In genomic region chr2:70123051-70123828, GRCh38 we compare ENCODE assay signal across 8 cellular contexts. TPM values are rescaled to one million over a fixed set of nuclear protein-coding genes. Genes with fewer than 3 reads are reported as not detected.
DNase-seq lines count a peak whose midpoint lies in the region; ATAC-seq, FAIRE-seq and TF ChIP-seq lines count a peak whose summit lies in the region.

No MANE protein-coding gene starts in this region.

- no peaks in the 10 kb centered on the region for H3K36me3 ChIP-seq in HCT116 (ENCODE audit: control insufficient read depth in 1 of 2, insufficient read depth in 2 of 2, low read length in 2 of 2)
- H3K36me3 ChIP-seq in gastrocnemius medialis = no peaks in the 10 kb centered on the region

- TF ChIP-seq POLR2A in HCT116 (IDR thresholded peaks at IDR 0.05; ENCODE audit: borderline replicate concordance, extremely low read depth, insufficient read depth, insufficient read length) (peak; percentile 41), gastrocnemius medialis (IDR thresholded peaks at IDR 0.05) (peak; percentile 48 to 65)

- peak overlapping the region; percentile 87 for H3K27ac ChIP-seq in HCT116 (ENCODE audit: low read depth, low read length)
- H3K27ac ChIP-seq in right cardiac atrium (ENCODE audit: low read length) = peak overlapping the region; percentile 98
- peak overlapping the region; percentile 89 to 100 (median 98) for H3K27ac ChIP-seq in gastrocnemius medialis

- peak overlapping the region; percentile 98 for H3K27ac Mint-ChIP-seq in activated T-helper 2 cell treated with anti-CD3 and anti-CD28 coated beads, Interferon-gamma antibody, Interleukin-2, Interleukin-4, amounts not matched to agents 10 μg/mL and 5 μg/mL and 100 μg/mL, durations not matched to agents 14 hours and 24 hours and 36 hours

- DNase-seq in HCT116 (ENCODE audit: low read depth, low spot score) = no peak
- no peak for DNase-seq in activated T-helper 2 cell treated with anti-CD3 and anti-CD28 coated beads, Interferon-gamma antibody, Interleukin-2, Interleukin-4, amounts not matched to agents 10 μg/mL and 5 μg/mL and 100 μg/mL, durations not matched to agents 14 hours and 24 hours and 36 hours (ENCODE audit: low spot score)
- peak; percentile 70 to 86 (median 77) for DNase-seq in right cardiac atrium
- peak; percentile 88 to 90 for DNase-seq in gastrocnemius medialis
- DNase-seq in D721Med (ENCODE audit: insufficient read length, low spot score) = no peak
- DNase-seq in NCI-H1436 (lab: John Stamatoyannopoulos, UW) = no peak

- H3K9me3 Mint-ChIP-seq in activated T-helper 2 cell treated with anti-CD3 and anti-CD28 coated beads, Interferon-gamma antibody, Interleukin-2, Interleukin-4, amounts not matched to agents 10 μg/mL and 5 μg/mL and 100 μg/mL, durations not matched to agents 14 hours and 24 hours and 36 hours = no peaks in the 10 kb centered on the region

- no TSS peak for BruUV-seq in HCT116 (replicated peaks; lab: Mats Ljungman, UMichigan)

- peaks cover 57% of the 10 kb centered on the region for H3K4me1 Mint-ChIP-seq in activated T-helper 2 cell treated with anti-CD3 and anti-CD28 coated beads, Interferon-gamma antibody, Interleukin-2, Interleukin-4, amounts not matched to agents 10 μg/mL and 5 μg/mL and 100 μg/mL, durations not matched to agents 14 hours and 24 hours and 36 hours (ENCODE audit: low read depth)

- peak overlapping the region; percentile 75 for H3K9ac ChIP-seq in HCT116 (ENCODE audit: low read length)

- no peak for TF ChIP-seq RAD21 in HCT116 (IDR thresholded peaks at IDR 0.05; ENCODE audit: low read depth)

- POLR2A ChIA-PET in HCT116 (lab: Charles Lee) = interaction anchor here (0.7 to 2.4 kb wide), 6 partner anchors 9 to 340 kb away, joined by 3 to 10 read pairs (median 4); no protein-coding TSS in a partner anchor

- RAD21 ChIA-PET in HCT116 (lab: Charles Lee; ENCODE audit: low non-redundant PET in 1 of 2, low total read pairs in 2 of 2, uncharacterized antibody in 2 of 2, unreplicated experiment in 2 of 2) = no interaction called here

- peak; percentile 35 for ATAC-seq in HCT116
- peak; percentile 68 to 81 for ATAC-seq in right cardiac atrium
- peak; percentile 81 to 82 for ATAC-seq in gastrocnemius medialis
- ATAC-seq in GM19395 (IDR thresholded peaks at IDR 0.05; ENCODE audit: unreplicated experiment) = no peak

- H3K9me2 ChIP-seq in HCT116 (ENCODE audit: insufficient read depth) = no peaks in the 10 kb centered on the region

- FAIRE-seq in A204.1 (lab: Jason Lieb, UNC) (peak; percentile 82), D721Med (lab: Jason Lieb, UNC) (no peak)

- H3K4me3 Mint-ChIP-seq in activated T-helper 2 cell treated with anti-CD3 and anti-CD28 coated beads, Interferon-gamma antibody, Interleukin-2, Interleukin-4, amounts not matched to agents 10 μg/mL and 5 μg/mL and 100 μg/mL, durations not matched to agents 14 hours and 24 hours and 36 hours (ENCODE audit: low read depth) = peak overlapping the region; percentile 90

- no peaks in the 10 kb centered on the region for H3K79me2 ChIP-seq in HCT116 (ENCODE audit: insufficient read depth, low read length)

- H3K9me3 ChIP-seq in HCT116 (ENCODE audit: control insufficient read depth in 1 of 2, insufficient read depth in 1 of 2, low read depth in 1 of 2, low read length in 2 of 2) = no peaks in the 10 kb centered on the region
- no peaks in the 10 kb centered on the region for H3K9me3 ChIP-seq in right cardiac atrium (ENCODE audit: control insufficient read depth, low read length)
- no peaks in the 10 kb centered on the region for H3K9me3 ChIP-seq in gastrocnemius medialis

- intact Hi-C loops in HCT116 (cut with micrococcal nuclease) = no loop called here
- intact Hi-C loops in activated T-helper 2 cell treated with anti-CD3 and anti-CD28 coated beads, Interferon-gamma antibody, Interleukin-2, Interleukin-4, amounts not matched to agents 10 μg/mL and 5 μg/mL and 100 μg/mL, durations not matched to agents 14 hours and 24 hours and 36 hours (cut with micrococcal nuclease) = no loop called here
- intact Hi-C loops in right cardiac atrium (cut with DNase I) = loop anchor here in 1 of 4 donors (5.0 kb wide), 1 partner anchor 36 kb away; the partner anchor contains the start of gene PCBP1
- intact Hi-C loops in gastrocnemius medialis (cut with DNase I; ENCODE audit: low total_unique reads) = loop anchor here (10.0 kb wide), 1 partner anchor 538 kb away; no protein-coding TSS in a partner anchor

- 46% methylated on average over 20 of the region's 20 CpGs for WGBS in right cardiac atrium

- H3K4me1 ChIP-seq in HCT116 (ENCODE audit: control insufficient read depth in 1 of 2, insufficient read depth in 2 of 2, low read length in 2 of 2) (peaks cover 29 to 45% of the 10 kb centered on the region in 2 experiments), right cardiac atrium (ENCODE audit: control insufficient read depth, insufficient read depth, low read length) (no peaks in the 10 kb centered on the region), gastrocnemius medialis (peaks cover 56 to 61% of the 10 kb centered on the region in 2 donors)

- no peaks in the 10 kb centered on the region for H3K27me3 ChIP-seq in HCT116 (ENCODE audit: insufficient read depth, low read length)
- no peaks in the 10 kb centered on the region for H3K27me3 ChIP-seq in right cardiac atrium (ENCODE audit: control insufficient read depth, insufficient read depth)
- no peaks in the 10 kb centered on the region for H3K27me3 ChIP-seq in gastrocnemius medialis

- CTCF ChIA-PET in HCT116 (lab: Charles Lee) = interaction anchor here (1.5 kb wide), 1 partner anchor 20 kb away, joined by 3 read pairs; no protein-coding TSS in a partner anchor

- peak overlapping the region in 1 of 2 experiments; percentile 53; a peak in 2 of 4 replicates for H3K4me3 ChIP-seq in HCT116 (replicated peaks in 1 of 2; ENCODE audit: low read depth in 1 of 2, low read length in 2 of 2)
- no peak overlapping the region for H3K4me3 ChIP-seq in right cardiac atrium (ENCODE audit: low read length)
- peak overlapping the region; percentile 64 to 80 (median 74) for H3K4me3 ChIP-seq in gastrocnemius medialis

- H3K36me3 Mint-ChIP-seq in activated T-helper 2 cell treated with anti-CD3 and anti-CD28 coated beads, Interferon-gamma antibody, Interleukin-2, Interleukin-4, amounts not matched to agents 10 μg/mL and 5 μg/mL and 100 μg/mL, durations not matched to agents 14 hours and 24 hours and 36 hours (ENCODE audit: low read depth) = no peaks in the 10 kb centered on the region

- H2AFZ ChIP-seq in HCT116 (ENCODE audit: low read depth, low read length, poor library complexity, severe bottlenecking) = no peak overlapping the region

- peak overlapping the region; percentile 73 for H3K4me2 ChIP-seq in HCT116 (ENCODE audit: low read length)

- in situ Hi-C loops in gastrocnemius medialis (cut with MboI; ENCODE audit: low sequenced_read_pairs in 4 of 4) = no loop called here

- no peaks in the 10 kb centered on the region for H3K27me3 Mint-ChIP-seq in activated T-helper 2 cell treated with anti-CD3 and anti-CD28 coated beads, Interferon-gamma antibody, Interleukin-2, Interleukin-4, amounts not matched to agents 10 μg/mL and 5 μg/mL and 100 μg/mL, durations not matched to agents 14 hours and 24 hours and 36 hours (ENCODE audit: low read depth)

- no peaks in the 10 kb centered on the region for H4K20me1 ChIP-seq in HCT116 (ENCODE audit: insufficient read depth)

- TF ChIP-seq CTCF in HCT116 (IDR thresholded peaks at IDR 0.05 in 2 of 3, conservative IDR thresholded peaks at IDR 0.05 in 1 of 3; ENCODE audit: borderline replicate concordance in 1 of 3, insufficient read depth in 1 of 3, low read depth in 2 of 3, low read length in 2 of 3) = no peak
- no peak for TF ChIP-seq CTCF in gastrocnemius medialis (IDR thresholded peaks at IDR 0.05 in 4 of 5, conservative IDR thresholded peaks at IDR 0.05 in 1 of 5)
- no peak for TF ChIP-seq CTCF in D721Med (IDR thresholded peaks at IDR 0.05; ENCODE audit: insufficient read depth, missing control alignments)

TF ChIP-seq in HCT116, 20 proteins besides CTCF, POLR2A, EP300 and RAD21:
- TF ChIP-seq TCF7L2 (IDR thresholded peaks at IDR 0.05; ENCODE audit: borderline replicate concordance, extremely low read depth, insufficient read depth, insufficient read length) (peak; percentile 1), SIN3A (IDR thresholded peaks at IDR 0.05; ENCODE audit: low read depth) (no peak)

RNA-seq across cellular contexts. Expression of gene PCBP1, which starts 36.0 kb away (rescaled TPM):
- total RNA-seq in HCT116 (2021; ENCODE audit: unreplicated experiment) (256 TPM), right cardiac atrium (100 to 1,000 TPM; 233 to 259 (median 239) TPM), gastrocnemius medialis (100 to 1,000 TPM; 178 to 296 (median 262) TPM)
- 225 and 232 TPM in 2 replicates for polyA plus RNA-seq in HCT116 (2012)
- 433 and 442 TPM in 2 replicates for total RNA-seq in activated T-helper 2 cell treated with anti-CD3 and anti-CD28 coated beads, Interferon-gamma antibody, Interleukin-2, Interleukin-4, amounts not matched to agents 10 μg/mL and 5 μg/mL and 100 μg/mL, durations not matched to agents 14 hours and 24 hours and 36 hours
- 280 TPM for polyA plus RNA-seq in right cardiac atrium

Comparison
In these comparisons a context has a peak if more than half of its experiments do, and no peak if none do; other contexts are left out.
1. DNase-seq: peak in right cardiac atrium (3 of 3) and gastrocnemius medialis (2 of 2); none in HCT116 (single experiment), activated T-helper 2 cell treated with anti-CD3 and anti-CD28 coated beads, Interferon-gamma antibody, Interleukin-2, Interleukin-4, amounts not matched to agents 10 μg/mL and 5 μg/mL and 100 μg/mL, durations not matched to agents 14 hours and 24 hours and 36 hours (single experiment), D721Med (single experiment) and NCI-H1436 (single experiment).
2. Peak in every context shown above with its lines, with median percentiles within 50 percentile points of each other: H3K27ac ChIP-seq.